ENCODE assay signal across 16 cellular contexts in genomic region chr7:155398944-155399343, GRCh38. TPM values are rescaled to one million over a fixed set of nuclear protein-coding genes. Genes with fewer than 3 reads are reported as not detected.
DNase-seq lines count a peak whose midpoint lies in the region; ATAC-seq, FAIRE-seq and TF ChIP-seq lines count a peak whose summit lies in the region.
"Had no signal": no experiment of that assay in that cellular context is flagged by ENCODE, and none has a peak within 500 bp of the region (broad histone marks: within the 10 kb centered on the region; RNA-seq: fewer than 3 reads in every experiment).

No MANE protein-coding gene starts in this region.

- H4K20me1 ChIP-seq in OCI-LY7 (ENCODE audit: insufficient read depth, low read length) (no peaks in the 10 kb centered on the region; the same call in 1 of the 2 replicates), HepG2 (ENCODE audit: insufficient read depth, low read length) (no peaks in the 10 kb centered on the region), smooth muscle cell (ENCODE audit: low read depth) (no peaks in the 10 kb centered on the region)

- H3K36me3 ChIP-seq in OCI-LY7 (ENCODE audit: insufficient read depth, low read length) (no peaks in the 10 kb centered on the region), HepG2 (replicated peaks in 1 of 2; ENCODE audit: control insufficient read depth in 1 of 2, insufficient read depth in 2 of 2, low read length in 2 of 2) (no peaks in the 10 kb centered on the region), smooth muscle cell (ENCODE audit: low read depth) (no peaks in the 10 kb centered on the region)
- H3K36me3 ChIP-seq: pancreas, uterus had no signal

- in situ Hi-C loops in GM13976 (cut with MboI; ENCODE audit: low sequenced_read_pairs, unreplicated experiment) (no loop called here), HepG2 (cut with HindIII; ENCODE audit: extremely low pct_ligation_motif_present, low pct_unique_long_range_greater_than_20kb) (loop anchor here (25.0 kb wide), 1 partner anchor 363 kb away; no protein-coding TSS in a partner anchor)

- H3K4me1 ChIP-seq in OCI-LY7 (ENCODE audit: insufficient read depth, low read length, poor library complexity, severe bottlenecking) (no peaks in the 10 kb centered on the region), HepG2 (ENCODE audit: insufficient read depth, low read length) (no peaks in the 10 kb centered on the region), smooth muscle cell (ENCODE audit: low read depth) (no peaks in the 10 kb centered on the region)
- H3K4me1 ChIP-seq: pancreas, uterus had no signal

- TF ChIP-seq RAD21 in HepG2 (CRISPR knock-in tag; IDR thresholded peaks at IDR 0.05), result no peak

- TF ChIP-seq EP300 in HepG2 (IDR thresholded peaks at IDR 0.05; ENCODE audit: low read depth in 2 of 2, low read length in 2 of 2) (no peak), HepG2 (CRISPR knock-in tag; IDR thresholded peaks at IDR 0.05; ENCODE audit: borderline replicate concordance) (no peak)

- BruUV-seq in OCI-LY7 (replicated peaks; lab: Mats Ljungman, UMichigan), result no TSS peak
- BruUV-seq in HepG2 (replicated peaks; lab: Mats Ljungman, UMichigan), result no TSS peak

- peak; percentile 41 for DNase-seq in activated CD4-positive, alpha-beta T cell treated with anti-CD3 and anti-CD28 coated beads for 48 hours
- DNase-seq in activated CD4-positive, alpha-beta T cell treated with anti-CD3 and anti-CD28 coated beads, Interleukin-2, amount 50 U/mL, for 4 hours, result no peak
- DNase-seq in GM13976 (ENCODE audit: low spot score) (no peak), OCI-LY7 (ENCODE audit: low spot score) (no peak), HepG2 (ENCODE audit: low spot score) (no peak), smooth muscle cell (lab: John Stamatoyannopoulos, UW; ENCODE audit: unreplicated experiment) (no peak), Ammon's horn (ENCODE audit: low spot score) (no peak), epidermal melanocyte (ENCODE audit: insufficient read length, low spot score) (no peak)
- DNase-seq: activated T-cell treated with anti-CD3 and anti-CD28 coated beads, Interleukin-2, amount 50 U/mL, for 72 hours; DMS79 treated with DMSO at 0.1 percent for 48 hours; NCI-H146; NCI-H510A; uterus had no signal

- TF ChIP-seq POLR2A in HepG2 (IDR thresholded peaks at IDR 0.05; ENCODE audit: insufficient read depth in 1 of 2, low read depth in 2 of 2, low read length in 2 of 2), result no peak

- TF ChIP-seq CTCF in GM13976 (IDR thresholded peaks at IDR 0.05; ENCODE audit: borderline replicate concordance, control extremely low read depth, extremely low read depth, insufficient read depth, missing control alignments) (peak; percentile 12), OCI-LY7 (conservative IDR thresholded peaks at IDR 0.05; ENCODE audit: low read length) (peak; percentile 63), HepG2 (CRISPR knock-in tag; IDR thresholded peaks at IDR 0.05) (peak; percentile 54), smooth muscle cell (IDR thresholded peaks at IDR 0.05; ENCODE audit: borderline replicate concordance, insufficient read depth, poor library complexity, severe bottlenecking) (no peak)

- H3K9me3 ChIP-seq in OCI-LY7 (ENCODE audit: low read length), result no peaks in the 10 kb centered on the region
- H3K9me3 ChIP-seq in HepG2 (ENCODE audit: low read length), result no peaks in the 10 kb centered on the region
- no peaks in the 10 kb centered on the region for H3K9me3 ChIP-seq in smooth muscle cell (replicated peaks; ENCODE audit: low read depth)
- H3K9me3 ChIP-seq: pancreas, uterus had no signal

- intact Hi-C loops in OCI-LY7 (cut with micrococcal nuclease; ENCODE audit: unreplicated experiment), result no loop called here
- intact Hi-C loops in HepG2 (cut with micrococcal nuclease; ENCODE audit: unreplicated experiment), result no loop called here

- H3K4me2 ChIP-seq in OCI-LY7 (ENCODE audit: low read length) (no peak overlapping the region), HepG2 (ENCODE audit: low read depth, low read length) (no peak overlapping the region), smooth muscle cell (no peak overlapping the region)

- 19% methylated on average over 3 of the region's 14 CpGs for WGBS in HepG2 (ENCODE audit: low lambda C conversion rate)
- WGBS in smooth muscle cell (ENCODE audit: low lambda C conversion rate), result 79% methylated on average over 14 of the region's 14 CpGs

- H3K79me2 ChIP-seq in OCI-LY7 (ENCODE audit: insufficient read depth, low read depth, low read length) (no peaks in the 10 kb centered on the region), HepG2 (ENCODE audit: insufficient read depth, low read length) (no peaks in the 10 kb centered on the region), smooth muscle cell (ENCODE audit: low read depth) (no peaks in the 10 kb centered on the region)

- peak; percentile 71 for ATAC-seq in HepG2
- ATAC-seq: activated T-cell treated with anti-CD3 and anti-CD28 coated beads, Interleukin-2, amount 50 U/mL, for 72 hours; pancreas had no signal

- H3K9me2 ChIP-seq in OCI-LY7 (ENCODE audit: insufficient read depth, low read length), result no peaks in the 10 kb centered on the region

- H3K4me3 ChIP-seq in OCI-LY7 (ENCODE audit: low read depth, low read length, poor library complexity, severe bottlenecking), result no peak overlapping the region
- no peak overlapping the region for H3K4me3 ChIP-seq in HepG2 (replicated peaks in 1 of 3; ENCODE audit: insufficient read depth in 1 of 3, low read depth in 2 of 3, low read length in 3 of 3)
- H3K4me3 ChIP-seq in smooth muscle cell, result no peak overlapping the region
- H3K4me3 ChIP-seq: pancreas, uterus had no signal

- H3K27ac ChIP-seq in OCI-LY7 (ENCODE audit: low read depth, low read length, poor library complexity, severe bottlenecking), result no peak overlapping the region
- no peak overlapping the region for H3K27ac ChIP-seq in HepG2 (ENCODE audit: extremely low read length, insufficient read depth, low read length)
- H3K27ac ChIP-seq in smooth muscle cell (ENCODE audit: low read depth), result no peak overlapping the region
- H3K27ac ChIP-seq: pancreas, uterus had no signal

- no peaks in the 10 kb centered on the region for H3F3A ChIP-seq in smooth muscle cell (ENCODE audit: low read depth)

- no peak overlapping the region for H2AFZ ChIP-seq in OCI-LY7 (ENCODE audit: low read length)
- no peak overlapping the region for H2AFZ ChIP-seq in HepG2 (ENCODE audit: low read length)
- H2AFZ ChIP-seq in smooth muscle cell (ENCODE audit: low read depth), result no peak overlapping the region

- POLR2A ChIA-PET in OCI-LY7 (lab: Charles Lee), result no interaction called here
- POLR2A ChIA-PET in HepG2 (lab: Yijun Ruan, JAX), result no interaction called here

- no peak for FAIRE-seq in HepG2 (lab: Jason Lieb, UNC)
- FAIRE-seq: pancreas had no signal

- CTCF ChIA-PET in OCI-LY7 (lab: Charles Lee; ENCODE audit: unreplicated experiment), result no interaction called here
- CTCF ChIA-PET in HepG2 (lab: Yijun Ruan, JAX; ENCODE audit: low intra/inter-chr PET ratio, low total read pairs), result no interaction called here

- H3K9ac ChIP-seq in HepG2 (ENCODE audit: insufficient read depth, low read depth, low read length) (no peak overlapping the region), smooth muscle cell (ENCODE audit: low read depth) (no peak overlapping the region)

- peaks cover 18 to 74% of the 10 kb centered on the region in 2 experiments; a peak in 4 of 5 replicates for H3K27me3 ChIP-seq in HepG2 (ENCODE audit: control insufficient read depth in 1 of 2, insufficient read depth in 2 of 2, low read length in 2 of 2)
- H3K27me3 ChIP-seq in smooth muscle cell (ENCODE audit: low read depth), result peaks cover 53% of the 10 kb centered on the region
- H3K27me3 ChIP-seq: pancreas had no signal

TF ChIP-seq in HepG2, 621 proteins besides CTCF, POLR2A, EP300 and RAD21 (continues in another document):
- TF ChIP-seq, protein P1, sequence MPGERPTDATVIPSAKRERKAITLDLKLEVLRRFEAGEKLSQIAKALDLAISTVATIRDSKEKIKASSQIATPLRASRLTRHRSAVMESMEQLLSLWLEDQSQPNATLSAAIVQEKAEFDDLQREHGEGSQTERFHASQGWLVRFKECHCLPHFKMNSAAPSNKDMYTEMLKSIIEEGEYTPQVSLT (CRISPR knock-in tag; IDR thresholded peaks at IDR 0.05; ENCODE audit: borderline replicate concordance, low read depth), result no peak

RNA-seq across cellular contexts. Expression of gene EN2, which starts 59.0 kb away (rescaled TPM):
- total RNA-seq in OCI-LY7 (2014; rRNA removed; shearing (Covaris generic)), result not detected in 2 replicates
- total RNA-seq in OCI-LY7 (2022) (not detected in 2 replicates), HepG2 (2016; rRNA removed; fragmentation: Illumina TruSeq; extraction: Trizol) (not detected in 2 replicates), smooth muscle cell (not detected in 2 replicates)
- not detected in 2 replicates for total RNA-seq in HepG2 (2016; cell fraction: cytosol; rRNA removed; fragmentation: Illumina TruSeq; extraction: Trizol; ENCODE audit: low read depth)
- total RNA-seq in HepG2 (2016; cell fraction: insoluble cytoplasmic fraction; rRNA removed; fragmentation: Illumina TruSeq; extraction: Trizol), result not detected in 2 replicates
- not detected in 2 replicates for total RNA-seq in HepG2 (2016; cell fraction: membrane; rRNA removed; fragmentation: Illumina TruSeq; extraction: Trizol)
- not detected in 2 replicates for total RNA-seq in HepG2 (2016; cell fraction: nucleus; rRNA removed; fragmentation: Illumina TruSeq; extraction: Trizol)
- polyA plus RNA-seq in HepG2 (2011; rRNA removed) (not detected in 2 replicates), smooth muscle cell (0.07 TPM in 1 of 2 replicates, not detected in the other)
- not detected in 2 replicates for polyA plus RNA-seq in HepG2 (2011; cell fraction: cytosol; rRNA removed)
- polyA plus RNA-seq in HepG2 (2011; cell fraction: nucleus; rRNA removed), result not detected in 2 replicates
- not detected in 2 replicates for polyA plus RNA-seq in HepG2 (2012)
- polyA plus RNA-seq in HepG2 (2016; cell fraction: cytosol; fragmentation: Illumina TruSeq; extraction: Trizol; ENCODE audit: low read depth), result not detected in 2 replicates
- polyA plus RNA-seq in HepG2 (2016; cell fraction: insoluble cytoplasmic fraction; fragmentation: Illumina TruSeq; extraction: Trizol; ENCODE audit: low read depth), result not detected in 2 replicates
- not detected in 2 replicates for polyA plus RNA-seq in HepG2 (2016; cell fraction: membrane; fragmentation: Illumina TruSeq; extraction: Trizol; ENCODE audit: low read depth)
- not detected in 2 replicates for polyA plus RNA-seq in HepG2 (2016; cell fraction: nucleus; fragmentation: Illumina TruSeq; extraction: Trizol; ENCODE audit: insufficient read depth, low read depth)
- polyA minus RNA-seq in HepG2 (2011; rRNA and poly(A)+ RNA removed; ENCODE audit: low replicate concordance), result not detected in 2 replicates
- polyA minus RNA-seq in HepG2 (2011; cell fraction: cytosol; rRNA and poly(A)+ RNA removed), result not detected in 2 replicates
- polyA minus RNA-seq in HepG2 (2011; cell fraction: nucleus; rRNA and poly(A)+ RNA removed), result not detected in 2 replicates
- total RNA-seq: activated T-cell treated with anti-CD3 and anti-CD28 coated beads, Interleukin-2, amount 50 U/mL, for 72 hours; aorta; pancreas had no signal
- polyA plus RNA-seq: AG04450, aorta, pancreas had no signal
